In the genomic region with DNA sequence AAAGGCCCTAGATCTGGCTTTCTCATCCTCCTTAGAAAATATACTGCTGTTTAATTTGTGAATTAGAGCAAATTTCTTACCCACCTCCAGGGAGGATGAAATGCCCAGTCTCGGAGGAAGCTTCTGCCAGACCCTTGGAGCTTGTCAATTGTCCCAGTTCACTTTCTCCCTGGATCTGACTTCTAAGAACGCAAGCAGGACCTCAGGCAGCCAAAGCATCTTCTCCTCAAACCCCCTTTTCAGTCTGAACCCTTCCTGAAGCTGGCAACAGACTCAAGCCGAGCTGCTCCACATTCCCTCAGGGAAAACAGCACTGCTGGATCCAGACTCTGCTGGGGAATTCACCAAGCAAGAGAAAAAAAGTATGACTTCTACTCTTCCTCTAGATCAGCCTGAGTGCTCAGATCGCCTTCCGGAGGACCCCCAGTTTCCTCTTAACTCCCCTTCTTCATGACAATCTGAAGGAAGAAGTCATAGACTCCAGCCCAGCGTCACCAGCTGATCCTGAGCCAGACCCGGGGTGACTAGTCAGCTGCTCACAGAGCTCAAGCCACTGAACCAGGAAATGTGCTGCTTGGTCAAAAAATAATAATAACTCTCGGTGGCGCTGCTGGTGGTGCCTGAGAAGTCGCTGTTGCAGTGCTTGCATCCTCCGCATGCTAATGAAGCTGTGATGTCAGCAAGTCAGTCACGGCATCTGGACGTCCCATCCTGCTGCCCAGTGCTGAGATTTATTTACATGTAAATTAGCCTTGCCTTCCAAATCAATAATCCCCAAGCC, we compare ENCODE assay signal across 8 cellular contexts. TPM values are rescaled to one million over a fixed set of nuclear protein-coding genes. Genes with fewer than 3 reads are reported as not detected.
DNase-seq lines count a peak whose midpoint lies in the region; ATAC-seq, FAIRE-seq and TF ChIP-seq lines count a peak whose summit lies in the region.

Gene PRICKLE2 (minus strand): TSS at position 641 of the 781 bp plus-strand sequence. CDS start 26,539 bp downstream, outside the sequence.

- TF ChIP-seq CTCF in CD14-positive monocyte (IDR thresholded peaks at IDR 0.05) = no peak

- H3K4me3 ChIP-seq in BLaER1 (0 out of 2 replicates have a peak within 1 kb of the TSS, but pooled peaks have one; percentile 20), skin epidermis (peak within 1 kb of the TSS in 5 of 7 experiments; percentile 6 to 24 (median 11))

- peaks cover 26% of the 10 kb centered on the region for H3K4me1 ChIP-seq in BLaER1

- H3K27me3 ChIP-seq in BLaER1 = no peaks in the 10 kb centered on the region

- H3K27me3 Mint-ChIP-seq in CD14-positive monocyte (ENCODE audit: low read depth in 3 of 3) = peaks cover 4 to 7% (median 6%) of the 10 kb centered on the region in 3 donors

- H3K9ac ChIP-seq in BLaER1 = no peak within 1 kb of the TSS

- peaks cover 0 to 2% (median 0%) of the 10 kb centered on the region in 7 donors for H3K9me3 Mint-ChIP-seq in CD14-positive monocyte

- H3K27ac Mint-ChIP-seq in CD14-positive monocyte = no peak within 1 kb of the TSS

- no peaks in the 10 kb centered on the region for H3K4me1 Mint-ChIP-seq in CD14-positive monocyte

- H4K20me1 ChIP-seq in BLaER1 = no peaks in the 10 kb centered on the region

- no peaks in the 10 kb centered on the region for H3K9me3 ChIP-seq in BLaER1

- H3K27ac ChIP-seq in BLaER1 = no peak within 1 kb of the TSS
- peak within 1 kb of the TSS; percentile 4 to 90 (median 70) for H3K27ac ChIP-seq in skin epidermis

- FAIRE-seq in islet of Langerhans (lab: Jason Lieb, UNC) = peak; percentile 96

- peak; percentile 93 for ATAC-seq in GM21390 (IDR thresholded peaks at IDR 0.05; ENCODE audit: unreplicated experiment)

- peak within 1 kb of the TSS in 1 of 2 donors; percentile 7 for H3K4me3 Mint-ChIP-seq in CD14-positive monocyte

- no peaks in the 10 kb centered on the region for H3K36me3 Mint-ChIP-seq in CD14-positive monocyte

- peak within 1 kb of the TSS; percentile 52 for H3K4me2 ChIP-seq in BLaER1

- intact Hi-C loops in CD14-positive monocyte (cut with micrococcal nuclease) = no loop called here

- DNase-seq in HS-5 (ENCODE audit: low read depth) (peak; percentile 63), cerebellar cortex (ENCODE audit: low spot score) (peak; percentile 24), CD14-positive monocyte (ENCODE audit: low spot score) (no peak), NCI-H748 (lab: John Stamatoyannopoulos, UW; ENCODE audit: unreplicated experiment) (no peak)

- no peaks in the 10 kb centered on the region for H3K36me3 ChIP-seq in BLaER1

RNA-seq across cellular contexts. Expression of gene PRICKLE2, which starts in this region (rescaled TPM):
- not detected for polyA plus RNA-seq in CD14-positive monocyte

Comparison
In these comparisons a context has a peak if more than half of its experiments do, and no peak if none do; other contexts are left out.
1. DNase-seq: peak in HS-5 (single experiment) and cerebellar cortex (single experiment); none in CD14-positive monocyte (single experiment) and NCI-H748 (single experiment).